In the genomic region with DNA sequence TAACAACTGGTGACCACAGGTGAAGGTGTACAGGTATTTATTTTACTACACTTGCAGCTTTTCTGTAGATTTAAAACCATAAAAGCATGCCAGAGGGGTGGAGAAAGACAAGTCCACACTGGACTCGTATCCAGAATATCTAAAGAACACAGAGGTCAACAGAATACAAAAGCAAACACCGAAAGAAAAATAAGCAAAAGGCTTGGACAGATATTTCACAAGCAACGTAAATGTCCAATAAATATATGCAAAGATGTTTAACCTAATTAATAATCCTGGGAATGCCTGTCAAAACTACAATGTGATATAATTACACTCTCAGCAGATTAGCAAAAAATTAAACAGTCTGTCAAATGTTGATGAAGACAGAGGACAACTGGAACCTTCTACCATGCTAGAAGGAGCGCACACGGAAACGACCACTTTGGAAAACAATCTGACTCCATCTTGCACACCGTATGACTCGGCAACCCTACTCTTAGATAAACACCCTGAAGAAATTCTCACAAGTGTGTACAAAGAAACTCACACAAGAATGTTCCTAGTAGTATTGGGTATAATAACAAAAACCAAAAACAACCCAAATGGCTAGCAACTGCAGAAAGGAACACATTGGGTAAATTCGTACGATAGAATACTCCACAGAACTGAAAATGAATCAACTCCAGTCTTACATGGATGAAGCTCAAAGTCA, we compare ENCODE assay signal across 37 cellular contexts.
"Had no signal": no experiment of that assay in that cellular context is flagged by ENCODE, and none has a peak within 500 bp of the region (broad histone marks: within the 10 kb centered on the region; RNA-seq: fewer than 3 reads in every experiment).

No MANE protein-coding gene starts in this region.

- H3K9me3 ChIP-seq: ascending aorta had no signal

- H3K36me3 Mint-ChIP-seq: activated naive CD8-positive, alpha-beta T cell treated with anti-CD3 and anti-CD28 coated beads, Interleukin-2, amount 10 ng/mL, durations not matched to agents 7 days and 5 days had no signal

- H3K4me2 ChIP-seq: PC-9 had no signal

- H3K27me3 Mint-ChIP-seq: activated CD4-positive, alpha-beta T cell treated with anti-CD3 and anti-CD28 coated beads, Interleukin-2, amount 10 ng/mL, durations not matched to agents 24 days and 14 days; activated naive CD4-positive, alpha-beta T cell treated with anti-CD3 and anti-CD28 coated beads, Interleukin-2, amount 50 U/mL, for 24 hours; activated naive CD8-positive, alpha-beta T cell treated with anti-CD3 and anti-CD28 coated beads, Interleukin-2, amount 10 ng/mL, durations not matched to agents 7 days and 5 days; central memory CD8-positive, alpha-beta T cell had no signal

- H3K27me3 ChIP-seq: ascending aorta, cardiac muscle cell had no signal

- H3K4me1 Mint-ChIP-seq: activated CD4-positive, alpha-beta T cell treated with anti-CD3 and anti-CD28 coated beads, Interleukin-2, amount 10 ng/mL, durations not matched to agents 24 days and 14 days; activated naive CD8-positive, alpha-beta T cell treated with anti-CD3 and anti-CD28 coated beads, Interleukin-2, amount 10 ng/mL, durations not matched to agents 7 days and 5 days had no signal

- FAIRE-seq: RCC 7860 had no signal

- DNase-seq: activated CD4-positive, alpha-beta T cell treated with anti-CD3 and anti-CD28 coated beads, Interleukin-2, amount 10 ng/mL, durations not matched to agents 24 days and 14 days; activated CD4-positive, alpha-beta T cell treated with anti-CD3 and anti-CD28 coated beads, Interleukin-2, amount 50 U/mL, for 48 hours; activated CD4-positive, CD25-positive, alpha-beta regulatory T cell; activated CD8-positive, alpha-beta memory T cell treated with anti-CD3 and anti-CD28 coated beads, Interleukin-2, amount 50 U/mL, for 4 hours; activated gamma-delta T cell; activated naive CD4-positive, alpha-beta T cell treated with Interleukin-2 at 50 U/mL for 16 hours; activated naive CD8-positive, alpha-beta T cell treated with anti-CD3 and anti-CD28 coated beads, Interleukin-2, amount 10 ng/mL, durations not matched to agents 7 days and 5 days; activated T-cell treated with anti-CD3 and anti-CD28 coated beads for 4 hours; activated T-cell treated with anti-CD3 and anti-CD28 coated beads, Interleukin-2, amount 50 U/mL, for 48 hours; amygdala; MM.1S; MV-4-11; NCI-H1092; NCI-H1436 treated with DMSO at 0.1 percent for 48 hours; NCI-H1694 treated with DMSO at 0.1 percent for 48 hours; NCI-H2029; NCI-H2107; NCI-H2171; NCI-H510A; NCI-H526; NCI-H748 treated with DMSO at 0.1 percent for 48 hours; NK-92 treated with Interleukin-12 subunit alpha and Interleukin-12 subunit beta, amount 100 ng/mL, for 24 hours; PC-9; SIG-M5; SW 1271; T-helper 1 cell; T-helper 2 cell; T-helper 9 cell; WERI-Rb-1 had no signal

- ATAC-seq: Right ventricle myocardium inferior had no signal

- H3K4me3 ChIP-seq: ascending aorta, cardiac muscle cell, PC-9 had no signal

- H2AFZ ChIP-seq: PC-9 had no signal

- H3K27ac ChIP-seq: ascending aorta, cardiac muscle cell, PC-9, RWPE1, WERI-Rb-1 had no signal

- H3K27ac Mint-ChIP-seq: activated CD4-positive, alpha-beta T cell treated with anti-CD3 and anti-CD28 coated beads, Interleukin-2, amount 10 ng/mL, durations not matched to agents 24 days and 14 days; activated naive CD4-positive, alpha-beta T cell treated with anti-CD3 and anti-CD28 coated beads, Interleukin-2, amount 50 U/mL, for 24 hours; activated naive CD8-positive, alpha-beta T cell treated with anti-CD3 and anti-CD28 coated beads, Interleukin-2, amount 10 ng/mL, durations not matched to agents 7 days and 5 days; activated T-helper 2 cell treated with anti-CD3 and anti-CD28 coated beads, Interferon-gamma antibody, Interleukin-2, Interleukin-4, amounts not matched to agents 10 μg/mL and 5 μg/mL and 100 μg/mL, durations not matched to agents 14 hours and 24 hours and 36 hours had no signal

- H3K4me3 Mint-ChIP-seq: activated CD4-positive, alpha-beta T cell treated with anti-CD3 and anti-CD28 coated beads, Interleukin-2, amount 10 ng/mL, durations not matched to agents 24 days and 14 days; activated naive CD4-positive, alpha-beta T cell treated with anti-CD3 and anti-CD28 coated beads, Interleukin-2, amount 50 U/mL, for 24 hours; activated naive CD8-positive, alpha-beta T cell treated with anti-CD3 and anti-CD28 coated beads, Interleukin-2, amount 10 ng/mL, durations not matched to agents 7 days and 5 days; central memory CD8-positive, alpha-beta T cell had no signal

- H3K9me3 Mint-ChIP-seq: activated CD4-positive, alpha-beta T cell treated with anti-CD3 and anti-CD28 coated beads, Interleukin-2, amount 10 ng/mL, durations not matched to agents 24 days and 14 days; activated naive CD4-positive, alpha-beta T cell treated with anti-CD3 and anti-CD28 coated beads, Interleukin-2, amount 50 U/mL, for 24 hours; activated naive CD8-positive, alpha-beta T cell treated with anti-CD3 and anti-CD28 coated beads, Interleukin-2, amount 10 ng/mL, durations not matched to agents 7 days and 5 days; activated T-helper 2 cell treated with anti-CD3 and anti-CD28 coated beads, Interferon-gamma antibody, Interleukin-2, Interleukin-4, amounts not matched to agents 10 μg/mL and 5 μg/mL and 100 μg/mL, durations not matched to agents 14 hours and 24 hours and 36 hours; central memory CD8-positive, alpha-beta T cell had no signal

- H3K4me1 ChIP-seq: ascending aorta had no signal

- H3K36me3 ChIP-seq: ascending aorta, cardiac muscle cell, WERI-Rb-1 had no signal
